ENCODE assay signal across 8 cellular contexts in genomic region chr9:32431940-32432555, GRCh38. TPM values are rescaled to one million over a fixed set of nuclear protein-coding genes. Genes with fewer than 3 reads are reported as not detected.
DNase-seq lines count a peak whose midpoint lies in the region; ATAC-seq and TF ChIP-seq lines count a peak whose summit lies in the region.

No MANE protein-coding gene starts in this region.

- H2BK20ac ChIP-seq in H9 (ENCODE audit: low read depth, low read length, poor library complexity, severe bottlenecking), result no peak overlapping the region

- H2AK5ac ChIP-seq in H9 (ENCODE audit: insufficient read length, low read length), result no peak overlapping the region

- DNase-seq in COLO829 (ENCODE audit: low spot score) (peak; percentile 25), H9 (peak; percentile 43), T-cell (peak in 28 of 34 experiments; percentile 2 to 48 (median 16)), dorsolateral prefrontal cortex (no peak), ureter (ENCODE audit: low spot score) (peak; percentile 46), midbrain (lab: John Stamatoyannopoulos, UW) (no peak)

- H2BK120ac ChIP-seq in H9 (ENCODE audit: low read depth, low read length, poor library complexity, severe bottlenecking), result no peak overlapping the region

- H3K4me3 ChIP-seq in dorsolateral prefrontal cortex, result no peak overlapping the region

- no peak overlapping the region for H4K8ac ChIP-seq in H9 (replicated peaks; ENCODE audit: insufficient read length, low read depth, low read length)

- no peak overlapping the region for H4K5ac ChIP-seq in H9 (ENCODE audit: insufficient read length, low read depth, low read length)

- no peaks in the 10 kb centered on the region for H3K4me1 ChIP-seq in H9 (ENCODE audit: insufficient read depth, low read length)

- H3K9me3 Mint-ChIP-seq in H9 (no peaks in the 10 kb centered on the region), T-cell (no peaks in the 10 kb centered on the region), nephron (no peaks in the 10 kb centered on the region)

- POLR2A ChIA-PET in T-cell (lab: Charles Lee), result no interaction called here

- no peaks in the 10 kb centered on the region for H4K20me1 ChIP-seq in H9 (ENCODE audit: control insufficient read depth, insufficient read depth, insufficient read length)

- H3K23me2 ChIP-seq in H9 (ENCODE audit: insufficient read length, low read depth, low read length, poor library complexity, severe bottlenecking), result no peaks in the 10 kb centered on the region

- no peaks in the 10 kb centered on the region for H3K79me1 ChIP-seq in H9 (ENCODE audit: insufficient read depth, low read depth, low read length, poor library complexity, severe bottlenecking)

- no peak overlapping the region for H3K4me2 ChIP-seq in H9 (ENCODE audit: insufficient read depth, insufficient read length, low read length)

- no peak overlapping the region for H3K56ac ChIP-seq in H9 (ENCODE audit: insufficient read length, low read depth, low read length)

- intact Hi-C loops in dorsolateral prefrontal cortex (cut with DNase I), result no loop called here

- CTCF ChIA-PET in T-cell (lab: Charles Lee), result interaction anchor here (1.4 to 3.5 kb wide), 4 partner anchors 53 to 148 kb away, joined by 3 to 21 read pairs (median 13); no protein-coding TSS in a partner anchor

- H3K27ac Mint-ChIP-seq in H9, result no peak overlapping the region
- no peak overlapping the region for H3K27ac Mint-ChIP-seq in T-cell
- no peak overlapping the region for H3K27ac Mint-ChIP-seq in nephron

- no CpG with 5 or more reads among the region's 10 CpGs for WGBS in H9 (ENCODE audit: extremely low coverage, insufficient read length, low lambda C conversion rate)

- no peaks in the 10 kb centered on the region for H3K9me3 ChIP-seq in H9 (ENCODE audit: control insufficient read depth, low read depth, low read length)

- H3K14ac ChIP-seq in H9 (ENCODE audit: insufficient read depth, low read length), result no peak overlapping the region

- no peak overlapping the region for H3T11ph ChIP-seq in H9 (ENCODE audit: low read length)

- H3K27me3 ChIP-seq in H9 (ENCODE audit: insufficient read depth, low read length) (no peaks in the 10 kb centered on the region), dorsolateral prefrontal cortex (no peaks in the 10 kb centered on the region)

- H3K36me3 Mint-ChIP-seq in H9 (ENCODE audit: insufficient read depth in 1 of 3, low read depth in 3 of 3), result peaks cover 15 to 52% (median 37%) of the 10 kb centered on the region in 3 experiments; a peak in 6 of 7 replicates
- peaks cover 33% of the 10 kb centered on the region for H3K36me3 Mint-ChIP-seq in T-cell
- peaks cover 41% of the 10 kb centered on the region for H3K36me3 Mint-ChIP-seq in nephron (ENCODE audit: low read depth)

- H4K91ac ChIP-seq in H9 (ENCODE audit: insufficient read length, low read depth, low read length), result no peak overlapping the region

- H3K18ac ChIP-seq in H9 (ENCODE audit: insufficient read length, low read depth, low read length), result no peak overlapping the region

- H3K4ac ChIP-seq in H9 (ENCODE audit: low read depth, low read length), result no peak overlapping the region

- H3K4me3 Mint-ChIP-seq in H9 (no peak overlapping the region), T-cell (no peak overlapping the region), nephron (no peak overlapping the region)

- TF ChIP-seq CTCF in H9 (conservative IDR thresholded peaks at IDR 0.05) (peak; percentile 67), dorsolateral prefrontal cortex (IDR thresholded peaks at IDR 0.05 in 54 of 56, conservative IDR thresholded peaks at IDR 0.05 in 2 of 56; ENCODE audit: low read depth in 1 of 56, partially characterized antibody in 56 of 56) (peak in 53 of 56 donors; percentile 15 to 61 (median 44)), nephron (IDR thresholded peaks at IDR 0.05; ENCODE audit: unreplicated experiment in 3 of 3) (peak; percentile 47 to 55 (median 47))

- no peak overlapping the region for H2BK5ac ChIP-seq in H9 (ENCODE audit: insufficient read length, low read length)

- no peak overlapping the region for H3K23ac ChIP-seq in H9 (ENCODE audit: insufficient read length, low read depth, low read length)

- no peak overlapping the region for H3K27ac ChIP-seq in H9 (ENCODE audit: insufficient read length, low read depth, low read length)
- H3K27ac ChIP-seq in dorsolateral prefrontal cortex, result no peak overlapping the region

- H3K79me2 ChIP-seq in H9 (ENCODE audit: insufficient read depth, low read length), result no peaks in the 10 kb centered on the region

- H3K27me3 Mint-ChIP-seq in H9 (ENCODE audit: low read depth) (no peaks in the 10 kb centered on the region), T-cell (no peaks in the 10 kb centered on the region), nephron (ENCODE audit: low read depth) (no peaks in the 10 kb centered on the region)

- H2AFZ ChIP-seq in H9 (ENCODE audit: low read length), result no peak overlapping the region

- no peak overlapping the region for H2BK12ac ChIP-seq in H9 (ENCODE audit: insufficient read length, low read depth, low read length)

- H2BK15ac ChIP-seq in H9 (ENCODE audit: low read depth, low read length), result no peak overlapping the region

- H3K9ac ChIP-seq in H9 (ENCODE audit: extremely low read depth, insufficient read length, low read length), result no peak overlapping the region

- no peaks in the 10 kb centered on the region for H3K4me1 Mint-ChIP-seq in H9
- H3K4me1 Mint-ChIP-seq in T-cell, result peaks cover 0 to 4% (median 0%) of the 10 kb centered on the region in 3 donors
- H3K4me1 Mint-ChIP-seq in nephron, result no peaks in the 10 kb centered on the region

- peak in 3 of 4 experiments; percentile 38 to 58 (median 39) for ATAC-seq in T-cell (replicated peaks in 1 of 4)
- no peak for ATAC-seq in HG02870 (IDR thresholded peaks at IDR 0.05; ENCODE audit: unreplicated experiment)

RNA-seq across cellular contexts. Expression of gene ACO1, which starts 47.6 kb away (rescaled TPM):
- total RNA-seq in H9 (2021) (44.5 and 45.0 TPM in 2 replicates), T-cell (1 to 10 TPM; 5.2 to 8.5 (median 8.0) TPM), dorsolateral prefrontal cortex (10 to 100 TPM; 17.4 to 32.7 (median 23.5) TPM), ureter (30.6 TPM)

Comparison
In these comparisons a context has a peak if more than half of its experiments do, and no peak if none do; other contexts are left out.
1. DNase-seq: peak in COLO829 (single experiment), H9 (single experiment), T-cell (28 of 34) and ureter (single experiment); none in dorsolateral prefrontal cortex (0 of 10) and midbrain (single experiment).
2. Peak in every context shown above with its lines, with median percentiles within 50 percentile points of each other: CTCF ChIP-seq.